24 cellular contexts compared by ENCODE assay signal in the genomic region with DNA sequence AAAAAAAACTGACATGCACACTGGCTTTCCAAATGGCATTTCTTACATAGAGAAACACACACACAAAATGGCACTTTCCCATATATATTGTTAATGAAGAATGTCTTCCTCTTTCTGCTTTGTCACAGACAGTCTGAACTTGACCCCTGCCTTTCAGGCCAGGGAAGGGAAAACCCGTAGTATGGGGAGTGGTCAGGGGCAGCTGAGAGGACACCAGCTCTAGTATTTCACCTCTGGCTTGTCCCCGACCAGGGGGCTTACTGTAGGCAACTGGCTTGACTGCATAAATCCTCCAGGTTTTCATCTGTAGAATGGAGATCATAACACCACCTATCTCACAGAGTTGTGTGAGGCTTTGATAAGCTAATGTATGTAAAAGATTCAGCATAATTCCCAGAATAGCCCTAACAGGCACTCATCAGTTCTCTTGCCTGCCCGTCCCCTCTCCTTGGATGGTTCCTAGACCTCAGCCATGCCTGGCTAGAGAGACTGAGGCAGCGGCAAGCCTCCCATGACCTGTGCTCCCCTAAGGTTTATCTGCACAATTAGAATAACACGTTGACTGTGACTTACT.
"Had no signal": no experiment of that assay in that cellular context is flagged by ENCODE, and none has a peak within 500 bp of the region (broad histone marks: within the 10 kb centered on the region; RNA-seq: fewer than 3 reads in every experiment).

No MANE protein-coding gene starts in this region.

- H3K36me3 ChIP-seq: left lung, right lobe of liver, thoracic aorta, uterus had no signal

- H3K4me1 Mint-ChIP-seq: immature natural killer cell, naive B cell had no signal

- H3K27me3 ChIP-seq: left lung, right lobe of liver, suprapubic skin, tibial artery, uterus had no signal

- H3K4me1 ChIP-seq: left lung, parathyroid adenoma, psoas muscle, right lobe of liver, suprapubic skin, tibial artery, uterus had no signal

- ATAC-seq: left colon; left lung; natural killer cell; psoas muscle; right lobe of liver; stimulated activated naive B cell treated with anti-CD40 and anti-IgM and Interleukin-4, amounts not matched to agents 10 μg/mL and 1 μg/mL and 100 μg/mL, for 72 hours had no signal

- H3K4me3 ChIP-seq: left lung, lung, psoas muscle, right lobe of liver, smooth muscle cell, suprapubic skin, thoracic aorta, tibial artery, uterus had no signal

- H3K4me3 Mint-ChIP-seq: immature natural killer cell; mesothelial cell of epicardium; natural killer cell; stimulated activated naive B cell treated with anti-CD40 and anti-IgM and Interleukin-4, amounts not matched to agents 10 μg/mL and 1 μg/mL and 100 μg/mL, for 72 hours; stimulated activated naive CD8-positive, alpha-beta T cell treated with anti-CD3 and anti-CD28 coated beads, Interleukin-15, Interleukin-2, amounts not matched to agents 100 ng/mL and 50 ng/mL, for 24 hours; type B pancreatic cell had no signal

- H3K27ac Mint-ChIP-seq: immature natural killer cell; mesothelial cell of epicardium; naive B cell; natural killer cell; stimulated activated naive B cell treated with anti-CD40 and anti-IgM and Interleukin-4, amounts not matched to agents 10 μg/mL and 1 μg/mL and 100 μg/mL, for 72 hours; stimulated activated naive CD8-positive, alpha-beta T cell treated with anti-CD3 and anti-CD28 coated beads, Interleukin-15, Interleukin-2, amounts not matched to agents 100 ng/mL and 50 ng/mL, for 24 hours; type B pancreatic cell had no signal

- H3K27ac ChIP-seq: left lung, parathyroid adenoma, psoas muscle, right lobe of liver, suprapubic skin, thoracic aorta, tibial artery, uterus had no signal

- H3K27me3 Mint-ChIP-seq: naive B cell; stimulated activated naive B cell treated with anti-CD40 and anti-IgM and Interleukin-4, amounts not matched to agents 10 μg/mL and 1 μg/mL and 100 μg/mL, for 72 hours; stimulated activated naive CD8-positive, alpha-beta T cell treated with anti-CD3 and anti-CD28 coated beads, Interleukin-15, Interleukin-2, amounts not matched to agents 100 ng/mL and 50 ng/mL, for 24 hours; type B pancreatic cell had no signal

- H3K9me3 ChIP-seq: psoas muscle, right lobe of liver, thoracic aorta, uterus had no signal

- DNase-seq: hypothalamus; immature natural killer cell; kidney; left colon; left lung; mesendoderm; naive B cell; natural killer cell; nucleus accumbens; psoas muscle; right lobe of liver; stimulated activated CD4-positive, alpha-beta T cell treated with anti-CD3 and anti-CD28 coated beads, Interleukin-1b, Interleukin-23, amount 100 ng/mL, for 48 hours; stimulated activated CD4-positive, alpha-beta T cell treated with anti-CD3 and anti-CD28 coated beads, Interleukin-4, amount 100 ng/mL, for 1 hour; stimulated activated naive B cell treated with anti-CD40 and anti-IgM and Interleukin-4, amounts not matched to agents 10 μg/mL and 1 μg/mL and 100 μg/mL, for 72 hours; tibial artery; uterus had no signal
